ENCODE assay signal across 9 cellular contexts in genomic region chr15:100918034-100918689, GRCh38. TPM values are rescaled to one million over a fixed set of nuclear protein-coding genes. Genes with fewer than 3 reads are reported as not detected.
DNase-seq lines count a peak whose midpoint lies in the region; ATAC-seq and TF ChIP-seq lines count a peak whose summit lies in the region.
"Had no signal": no experiment of that assay in that cellular context is flagged by ENCODE, and none has a peak within 500 bp of the region (broad histone marks: within the 10 kb centered on the region; RNA-seq: fewer than 3 reads in every experiment).

No MANE protein-coding gene starts in this region.

- H3K4me1 Mint-ChIP-seq in activated CD8-positive, alpha-beta memory T cell treated with anti-CD3 and anti-CD28 coated beads, Interleukin-2, amount 10 ng/mL, durations not matched to agents 7 days and 5 days, result peaks cover 26% of the 10 kb centered on the region

- peaks cover 53% of the 10 kb centered on the region for H3K4me1 ChIP-seq in mononuclear cell (ENCODE audit: insufficient read depth, low read length)

- no peaks in the 10 kb centered on the region for H3K9me3 Mint-ChIP-seq in activated CD8-positive, alpha-beta memory T cell treated with anti-CD3 and anti-CD28 coated beads, Interleukin-2, amount 10 ng/mL, durations not matched to agents 7 days and 5 days (ENCODE audit: low read depth)

- H3K4me3 ChIP-seq in AG10803 (ENCODE audit: low read length), result peak overlapping the region; percentile 78
- peak overlapping the region; percentile 70 for H3K4me3 ChIP-seq in mononuclear cell (ENCODE audit: low read length)

- H3K4me3 Mint-ChIP-seq in activated CD8-positive, alpha-beta memory T cell treated with anti-CD3 and anti-CD28 coated beads, Interleukin-2, amount 10 ng/mL, durations not matched to agents 7 days and 5 days, result peak overlapping the region; percentile 64

- H3K36me3 Mint-ChIP-seq in activated CD8-positive, alpha-beta memory T cell treated with anti-CD3 and anti-CD28 coated beads, Interleukin-2, amount 10 ng/mL, durations not matched to agents 7 days and 5 days, result no peaks in the 10 kb centered on the region

- ATAC-seq in GM18861 (IDR thresholded peaks at IDR 0.05; ENCODE audit: unreplicated experiment), result peak; percentile 62
- ATAC-seq in HG03095 (IDR thresholded peaks at IDR 0.05; ENCODE audit: unreplicated experiment), result peak; percentile 67
- peak; percentile 94 for ATAC-seq in activated CD8-positive, alpha-beta memory T cell treated with anti-CD3 and anti-CD28 coated beads, Interleukin-2, amount 10 ng/mL, durations not matched to agents 7 days and 5 days

- H3K27ac ChIP-seq in epithelial cell of prostate, result peak overlapping the region; percentile 69

- H3K27ac Mint-ChIP-seq in activated CD8-positive, alpha-beta memory T cell treated with anti-CD3 and anti-CD28 coated beads, Interleukin-2, amount 10 ng/mL, durations not matched to agents 7 days and 5 days, result no peak overlapping the region

- H3K27me3 ChIP-seq in mononuclear cell (ENCODE audit: insufficient read depth, low read length), result peaks cover 6% of the 10 kb centered on the region

- DNase-seq in AG10803 (ENCODE audit: low read depth) (peak; percentile 76), NCI-H748 treated with DMSO at 0.1 percent for 48 hours (lab: John Stamatoyannopoulos, UW) (peak; percentile 8), epithelial cell of prostate (ENCODE audit: low read depth, low spot score) (peak; percentile 45)
- peak; percentile 78 for DNase-seq in activated CD8-positive, alpha-beta memory T cell treated with anti-CD3 and anti-CD28 coated beads, Interleukin-2, amount 10 ng/mL, durations not matched to agents 7 days and 5 days
- DNase-seq in stimulated activated CD8-positive, alpha-beta memory T cell treated with anti-CD3 and anti-CD28 coated beads, Interleukin-4, amount 100 ng/mL, for 24 hours (ENCODE audit: low read depth), result peak; percentile 63

- peak; percentile 70 for TF ChIP-seq CTCF in AG10803 (conservative IDR thresholded peaks at IDR 0.05; ENCODE audit: low read length)

- no peaks in the 10 kb centered on the region for H3K9me3 ChIP-seq in mononuclear cell (ENCODE audit: low read depth, low read length)

- peaks cover 83% of the 10 kb centered on the region for H3K27me3 Mint-ChIP-seq in activated CD8-positive, alpha-beta memory T cell treated with anti-CD3 and anti-CD28 coated beads, Interleukin-2, amount 10 ng/mL, durations not matched to agents 7 days and 5 days

- CTCF ChIA-PET in activated CD8-positive, alpha-beta memory T cell treated with anti-CD3 and anti-CD28 coated beads, Interleukin-2, amount 10 ng/mL, durations not matched to agents 7 days and 5 days (lab: Charles Lee), result interaction anchor here (0.6 to 11.2 kb wide), 27 partner anchors 10 to 586 kb away, joined by 3 to 289 read pairs (median 4); partner anchors contain the start of gene ADAMTS17

RNA-seq across cellular contexts. Expression of gene LRRK1, which starts 1.0 kb away (rescaled TPM):
- total RNA-seq in activated CD8-positive, alpha-beta memory T cell treated with anti-CD3 and anti-CD28 coated beads, Interleukin-2, amount 10 ng/mL, durations not matched to agents 7 days and 5 days, result 1 to 10 TPM; 1.2 to 1.9 TPM
- 5.5 TPM for total RNA-seq in mononuclear cell

RNA-seq across cellular contexts. Expression of gene ALDH1A3, which starts 38.5 kb away (rescaled TPM):
- not detected for total RNA-seq in activated CD8-positive, alpha-beta memory T cell treated with anti-CD3 and anti-CD28 coated beads, Interleukin-2, amount 10 ng/mL, durations not matched to agents 7 days and 5 days
- 0.10 TPM for total RNA-seq in mononuclear cell
- total RNA-seq: T-helper 2 cell treated with Interferon-gamma antibody and Interleukin-4, amounts not matched to agents 100 ng/mL and 5 ng/mL, for 36 hours had no signal

Comparison
In these comparisons a context has a peak if more than half of its experiments do, and no peak if none do; other contexts are left out.
1. Peak in every context shown above with its lines: DNase-seq, ATAC-seq, H3K4me3 ChIP-seq and H3K27ac ChIP-seq.
2. DNase-seq: peak in every context shown above with its lines; median percentile 78 in activated CD8-positive, alpha-beta memory T cell treated with anti-CD3 and anti-CD28 coated beads, Interleukin-2, amount 10 ng/mL, durations not matched to agents 7 days and 5 days; 76 in AG10803; 63 in stimulated activated CD8-positive, alpha-beta memory T cell treated with anti-CD3 and anti-CD28 coated beads, Interleukin-4, amount 100 ng/mL, for 24 hours; 45 in epithelial cell of prostate; 8 in NCI-H748 treated with DMSO at 0.1 percent for 48 hours.